Comparison of ENCODE assay signal across 25 cellular contexts in genomic region chr16:50933257-50933656, GRCh38.
"Had no signal": no experiment of that assay in that cellular context is flagged by ENCODE, and none has a peak within 500 bp of the region (broad histone marks: within the 10 kb centered on the region; RNA-seq: fewer than 3 reads in every experiment).

No MANE protein-coding gene starts in this region.

- H3K36me3 ChIP-seq: left lung, neural progenitor cell, ovary, tibial nerve, upper lobe of right lung, vagina had no signal

- H3K79me2 ChIP-seq: hepatocyte had no signal

- H3K9me3 ChIP-seq: left lung, ovary, testis, tibial nerve, upper lobe of right lung, vagina had no signal

- DNase-seq: dermis blood vessel endothelial cell; erythroblast; foreskin keratinocyte; head of caudate nucleus; kidney; left lung; mesenchymal stem cell; midbrain; nucleus accumbens; ovary; right cardiac atrium; stimulated activated CD4-positive, alpha-beta T cell treated with anti-CD3 and anti-CD28 coated beads, Interleukin-4, amount 100 ng/mL, for 1 hour; stimulated activated CD8-positive, alpha-beta memory T cell treated with anti-CD3 and anti-CD28 coated beads, Interleukin-4, amount 100 ng/mL, for 48 hours; testis; upper lobe of right lung had no signal

- H3K27ac ChIP-seq: foreskin keratinocyte, hepatocyte, left lung, neural progenitor cell, ovary, testis, tibial nerve, upper lobe of right lung, vagina had no signal

- H3K4me2 ChIP-seq: hepatocyte, neural progenitor cell, smooth muscle cell had no signal

- H3K9me3 Mint-ChIP-seq: natural killer cell treated with Interleukin-12 subunit alpha and Interleukin-12 subunit beta and Interleukin-15 and Interleukin-18, amount 100 ng/mL, for 72 hours; neural progenitor cell; stimulated activated effector memory CD8-positive, alpha-beta T cell treated with anti-CD3 and anti-CD28 coated beads, Interleukin-12 subunit alpha, Interleukin-12 subunit beta, amount 100 ng/mL, for 72 hours; stimulated activated naive CD8-positive, alpha-beta T cell treated with anti-CD3 and anti-CD28 coated beads, Interleukin-15, Interleukin-2, amounts not matched to agents 100 ng/mL and 50 ng/mL, for 24 hours had no signal

- FAIRE-seq: colon, kidney had no signal

- H3K9ac ChIP-seq: neural progenitor cell had no signal

- H2AFZ ChIP-seq: hepatocyte, neural progenitor cell had no signal

- H3K4me1 Mint-ChIP-seq: stimulated activated effector memory CD8-positive, alpha-beta T cell treated with anti-CD3 and anti-CD28 coated beads, Interleukin-12 subunit alpha, Interleukin-12 subunit beta, amount 100 ng/mL, for 72 hours had no signal

- H3K4me1 ChIP-seq: foreskin keratinocyte, testis, tibial nerve, vagina had no signal

- H3K36me3 Mint-ChIP-seq: natural killer cell treated with Interleukin-12 subunit alpha and Interleukin-12 subunit beta and Interleukin-15 and Interleukin-18, amount 100 ng/mL, for 72 hours; neural progenitor cell; stimulated activated effector memory CD8-positive, alpha-beta T cell treated with anti-CD3 and anti-CD28 coated beads, Interleukin-12 subunit alpha, Interleukin-12 subunit beta, amount 100 ng/mL, for 72 hours had no signal

- H3K27me3 ChIP-seq: left lung, neural progenitor cell, ovary, testis, tibial nerve, upper lobe of right lung, vagina had no signal

- H3K27ac Mint-ChIP-seq: natural killer cell treated with Interleukin-12 subunit alpha and Interleukin-12 subunit beta and Interleukin-15 and Interleukin-18, amount 100 ng/mL, for 72 hours; neural progenitor cell; stimulated activated effector memory CD8-positive, alpha-beta T cell treated with anti-CD3 and anti-CD28 coated beads, Interleukin-12 subunit alpha, Interleukin-12 subunit beta, amount 100 ng/mL, for 72 hours; stimulated activated naive CD8-positive, alpha-beta T cell treated with anti-CD3 and anti-CD28 coated beads, Interleukin-15, Interleukin-2, amounts not matched to agents 100 ng/mL and 50 ng/mL, for 24 hours had no signal

- H3K4me3 Mint-ChIP-seq: natural killer cell treated with Interleukin-12 subunit alpha and Interleukin-12 subunit beta and Interleukin-15 and Interleukin-18, amount 100 ng/mL, for 72 hours; neural progenitor cell; stimulated activated effector memory CD8-positive, alpha-beta T cell treated with anti-CD3 and anti-CD28 coated beads, Interleukin-12 subunit alpha, Interleukin-12 subunit beta, amount 100 ng/mL, for 72 hours; stimulated activated naive CD8-positive, alpha-beta T cell treated with anti-CD3 and anti-CD28 coated beads, Interleukin-15, Interleukin-2, amounts not matched to agents 100 ng/mL and 50 ng/mL, for 24 hours had no signal

- H3K4me3 ChIP-seq: hepatocyte, left lung, lung, neural progenitor cell, ovary, smooth muscle cell, testis, tibial nerve, upper lobe of right lung, vagina had no signal
